In the genomic region with DNA sequence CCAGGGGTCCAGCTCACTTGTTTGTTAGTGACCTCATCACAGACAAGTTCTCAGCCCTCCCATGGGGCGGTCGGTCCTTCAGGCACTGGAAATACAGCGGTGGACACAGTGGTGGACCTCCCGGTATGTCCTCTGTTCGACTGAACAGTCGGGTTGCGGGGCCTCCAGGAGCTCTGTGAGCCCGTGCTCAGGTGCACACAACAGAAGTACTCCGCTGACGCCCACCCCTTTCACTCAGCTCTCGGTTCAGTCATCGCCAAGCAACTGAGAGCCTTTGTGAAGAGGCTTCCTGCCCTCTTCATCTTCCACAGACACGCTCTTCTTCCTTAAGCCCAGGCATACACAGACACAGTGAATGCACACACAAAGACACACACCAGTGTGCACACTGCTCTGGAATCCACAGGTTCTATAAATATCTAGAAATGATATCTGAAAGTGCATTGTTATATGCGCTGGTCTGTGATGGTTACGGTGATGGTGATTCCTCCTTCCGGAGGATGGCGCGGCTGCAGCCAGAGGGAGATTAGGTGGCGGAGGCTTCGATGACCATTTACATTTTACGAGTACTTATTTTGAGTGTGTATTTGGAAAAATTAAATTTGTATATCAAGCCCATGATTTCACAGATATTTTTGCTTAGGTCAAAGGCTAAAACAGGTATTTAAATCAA, we compare ENCODE assay signal across 1 cellular context.
TF ChIP-seq lines count a peak whose summit lies in the region.

No MANE protein-coding gene starts in this region.

TF ChIP-seq in H1, 55 proteins besides CTCF, POLR2A, EP300 and RAD21 (continued from another document):
- TF ChIP-seq MAFK (IDR thresholded peaks at IDR 0.05; ENCODE audit: low read depth, low read length) (no peak), KDM5A (IDR thresholded peaks at IDR 0.05; ENCODE audit: low read length) (no peak), SP2 (IDR thresholded peaks at IDR 0.05; ENCODE audit: low read length) (no peak), RBBP5 (IDR thresholded peaks at IDR 0.05; ENCODE audit: borderline replicate concordance, low read depth, low read length) (no peak)
- TF ChIP-seq, protein P1, sequence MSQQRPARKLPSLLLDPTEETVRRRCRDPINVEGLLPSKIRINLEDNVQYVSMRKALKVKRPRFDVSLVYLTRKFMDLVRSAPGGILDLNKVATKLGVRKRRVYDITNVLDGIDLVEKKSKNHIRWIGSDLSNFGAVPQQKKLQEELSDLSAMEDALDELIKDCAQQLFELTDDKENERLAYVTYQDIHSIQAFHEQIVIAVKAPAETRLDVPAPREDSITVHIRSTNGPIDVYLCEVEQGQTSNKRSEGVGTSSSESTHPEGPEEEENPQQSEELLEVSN (IDR thresholded peaks at IDR 0.05) = no peak
